Comparison of ENCODE assay signal across 11 cellular contexts in the genomic region with DNA sequence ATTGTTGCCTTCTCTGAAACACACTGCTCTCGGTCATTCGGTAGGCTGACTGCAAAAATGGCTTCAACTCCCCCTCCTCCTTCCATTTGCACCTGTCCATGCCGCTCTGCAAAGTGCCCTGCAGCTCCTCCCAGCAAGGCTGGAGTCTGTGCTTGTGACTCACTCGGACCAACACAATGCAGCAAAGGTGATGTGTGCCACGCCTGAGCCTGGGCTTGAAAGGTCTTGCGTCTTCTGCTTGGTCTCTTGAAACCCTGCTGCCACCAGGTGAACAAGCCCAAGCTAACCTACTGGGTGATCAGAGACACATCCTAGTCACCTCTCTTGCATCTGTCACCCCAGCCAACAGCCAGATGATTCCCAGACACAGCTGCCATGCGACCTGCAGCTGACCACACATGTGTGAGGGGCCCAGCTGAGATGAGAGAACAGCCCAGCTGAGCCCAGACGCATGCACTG.
DNase-seq lines count a peak whose midpoint lies in the region; ATAC-seq, FAIRE-seq and TF ChIP-seq lines count a peak whose summit lies in the region.
"Had no signal": no experiment of that assay in that cellular context is flagged by ENCODE, and none has a peak within 500 bp of the region (broad histone marks: within the 10 kb centered on the region; RNA-seq: fewer than 3 reads in every experiment).

No MANE protein-coding gene starts in this region.

- peak overlapping the region; percentile 53 for H3K4me2 ChIP-seq in PC-3 (ENCODE audit: low read length)
- peak overlapping the region; percentile 43 for H3K4me2 ChIP-seq in keratinocyte (ENCODE audit: control insufficient read depth, extremely low read depth, insufficient read depth, low read depth, low read length)

- no peaks in the 10 kb centered on the region for H3K9me1 ChIP-seq in keratinocyte (ENCODE audit: control insufficient read depth, extremely low read depth, insufficient read depth, low read length)

- H3K9me3 ChIP-seq in AG04450 (ENCODE audit: control insufficient read depth, insufficient read depth, low read length) (no peaks in the 10 kb centered on the region), PC-3 (ENCODE audit: low read length) (no peaks in the 10 kb centered on the region), keratinocyte (ENCODE audit: control insufficient read depth, low read depth, low read length) (no peaks in the 10 kb centered on the region), tibial artery (no peaks in the 10 kb centered on the region)

- no peak for TF ChIP-seq CTCF in AG04450 (IDR thresholded peaks at IDR 0.05; ENCODE audit: low read depth, low read length)
- TF ChIP-seq CTCF in PC-3 (conservative IDR thresholded peaks at IDR 0.05; ENCODE audit: low read depth, low read length), result no peak
- peak in 1 of 3 experiments; percentile 1 for TF ChIP-seq CTCF in keratinocyte (optimal IDR thresholded peaks at IDR 0.05 in 1 of 3, IDR thresholded peaks at IDR 0.05 in 1 of 3, conservative IDR thresholded peaks at IDR 0.05 in 1 of 3; ENCODE audit: extremely low read depth in 1 of 3, insufficient read depth in 2 of 3, low read length in 3 of 3)
- no peak for TF ChIP-seq CTCF in tibial artery (IDR thresholded peaks at IDR 0.05)

- POLR2A ChIA-PET in AG04450 (lab: Yijun Ruan, JAX), result interaction anchor here (1.6 kb wide), 1 partner anchor 10 kb away, joined by 4 read pairs; no protein-coding TSS in a partner anchor
- POLR2A ChIA-PET in PC-3 (lab: Charles Lee; ENCODE audit: unreplicated experiment), result interaction anchor here (1.0 kb wide), 1 partner anchor 40 kb away, joined by 8 read pairs; no protein-coding TSS in a partner anchor

- ATAC-seq in PC-3 (peak; percentile 10; the same call in 1 of the 2 replicates), HG03469 (IDR thresholded peaks at IDR 0.05; ENCODE audit: unreplicated experiment) (no peak), GM18868 (IDR thresholded peaks at IDR 0.05; ENCODE audit: unreplicated experiment) (no peak)
- ATAC-seq: left colon had no signal

- peaks cover 52% of the 10 kb centered on the region for H3K4me1 ChIP-seq in PC-3 (ENCODE audit: insufficient read depth, low read length)
- peaks cover 45% of the 10 kb centered on the region for H3K4me1 ChIP-seq in keratinocyte (ENCODE audit: control insufficient read depth, extremely low read depth, insufficient read depth, low read length)
- peaks cover 3 to 76% (median 44%) of the 10 kb centered on the region in 4 donors for H3K4me1 ChIP-seq in tibial artery

- intact Hi-C loops in PC-3 (cut with micrococcal nuclease), result no loop called here
- intact Hi-C loops in tibial artery (cut with DNase I; ENCODE audit: low total_unique reads), result no loop called here

- H2AFZ ChIP-seq in PC-3 (ENCODE audit: low read length), result no peak overlapping the region
- no peak overlapping the region for H2AFZ ChIP-seq in keratinocyte (ENCODE audit: control insufficient read depth, low read length)

- no peak overlapping the region for H3K4me3 ChIP-seq in AG04450 (ENCODE audit: low read depth, low read length)
- no peak overlapping the region for H3K4me3 ChIP-seq in PC-3 (ENCODE audit: low read length)
- no peak overlapping the region for H3K4me3 ChIP-seq in keratinocyte (ENCODE audit: control insufficient read depth in 2 of 3, extremely low read depth in 1 of 3, insufficient read depth in 2 of 3, low read depth in 1 of 3, low read length in 3 of 3)
- no peak overlapping the region for H3K4me3 ChIP-seq in tibial artery

- no peaks in the 10 kb centered on the region for H3K9me2 ChIP-seq in PC-3 (replicated peaks; ENCODE audit: low read length)

- H3K27me3 ChIP-seq in AG04450 (ENCODE audit: control insufficient read depth, insufficient read depth, low read length), result no peaks in the 10 kb centered on the region
- no peaks in the 10 kb centered on the region for H3K27me3 ChIP-seq in PC-3 (ENCODE audit: low read length)
- H3K27me3 ChIP-seq in keratinocyte (ENCODE audit: control insufficient read depth, extremely low read depth, insufficient read depth, low read length), result no peaks in the 10 kb centered on the region
- no peaks in the 10 kb centered on the region for H3K27me3 ChIP-seq in tibial artery

- H3K79me2 ChIP-seq in PC-3 (ENCODE audit: low read length) (peaks cover 8% of the 10 kb centered on the region; the same call in 1 of the 2 replicates), keratinocyte (ENCODE audit: control insufficient read depth, insufficient read depth, low read length) (no peaks in the 10 kb centered on the region)

- peak; percentile 64 for FAIRE-seq in GM12891 (lab: Jason Lieb, UNC)
- FAIRE-seq in keratinocyte (lab: Jason Lieb, UNC), result no peak
- FAIRE-seq: frontal cortex had no signal

- BruUV-seq in PC-3 (replicated peaks; lab: Mats Ljungman, UMichigan), result no TSS peak

- peaks cover 9% of the 10 kb centered on the region for H3F3A ChIP-seq in PC-3 (ENCODE audit: low read length, unreplicated experiment)

- dilution Hi-C loops in keratinocyte (cut with MboI; ENCODE audit: extremely low pct_ligation_motif_present, low sequenced_read_pairs), result no loop called here

- H3K9ac ChIP-seq in PC-3 (ENCODE audit: low read length) (peak overlapping the region; percentile 30; the same call in 1 of the 2 replicates), keratinocyte (ENCODE audit: control insufficient read depth, extremely low read depth, insufficient read depth, low read length) (no peak overlapping the region)

- TF ChIP-seq POLR2A in GM12891 (IDR thresholded peaks at IDR 0.05; ENCODE audit: low read depth, low read length), result no peak

- H3K36me3 ChIP-seq in PC-3 (ENCODE audit: low read depth, low read length) (peaks cover 4% of the 10 kb centered on the region; the same call in 1 of the 2 replicates), keratinocyte (ENCODE audit: control insufficient read depth in 2 of 2, extremely low read depth in 1 of 2, insufficient read depth in 2 of 2, low read length in 2 of 2) (no peaks in the 10 kb centered on the region), tibial artery (no peaks in the 10 kb centered on the region)

- H3K27ac ChIP-seq in AG04450 (ENCODE audit: low read depth, low read length) (peak overlapping the region; percentile 40), PC-3 (ENCODE audit: low read length) (peak overlapping the region; percentile 95), keratinocyte (ENCODE audit: control insufficient read depth, insufficient read depth, low read length) (peak overlapping the region; percentile 68), tibial artery (peak overlapping the region in 1 of 2 donors; percentile 6)

- CTCF ChIA-PET in AG04450 (lab: Charles Lee), result interaction anchor here (1.2 to 1.4 kb wide), 2 partner anchors 40 to 54 kb away, joined by 3 to 4 read pairs; no protein-coding TSS in a partner anchor
- CTCF ChIA-PET in PC-3 (lab: Charles Lee), result no interaction called here

- DNase-seq in AG04450 (ENCODE audit: low read depth, low spot score) (no peak), GM12891 (ENCODE audit: insufficient read length, low spot score) (no peak), PC-3 (peak; percentile 56), keratinocyte (ENCODE audit: low read depth, low spot score) (no peak), NCI-H446 (lab: John Stamatoyannopoulos, UW) (no peak), tibial artery (no peak)
- DNase-seq: T-helper 9 cell had no signal

- H4K20me1 ChIP-seq in PC-3 (ENCODE audit: low read length), result no peaks in the 10 kb centered on the region
- no peaks in the 10 kb centered on the region for H4K20me1 ChIP-seq in keratinocyte (ENCODE audit: control insufficient read depth, extremely low read depth, insufficient read depth, low read length)

TF ChIP-seq in GM12891, 5 proteins besides CTCF, POLR2A, EP300 and RAD21:
- no peak for TF ChIP-seq TAF1 (IDR thresholded peaks at IDR 0.05; ENCODE audit: low read depth, low read length)
- no peak for TF ChIP-seq POU2F2 (IDR thresholded peaks at IDR 0.05; ENCODE audit: low read depth, low read length)
- no peak; the same call in 1 of the 2 replicates for TF ChIP-seq POLR2AphosphoS5 (IDR thresholded peaks at IDR 0.05; ENCODE audit: low read depth, low read length)
- no peak for TF ChIP-seq SPI1 (IDR thresholded peaks at IDR 0.05; ENCODE audit: low read depth, low read length)
- no peak for TF ChIP-seq PAX5 (IDR thresholded peaks at IDR 0.05; ENCODE audit: insufficient read depth, low read length, severe bottlenecking)
